ENCODE assay signal across 15 cellular contexts in the genomic region with DNA sequence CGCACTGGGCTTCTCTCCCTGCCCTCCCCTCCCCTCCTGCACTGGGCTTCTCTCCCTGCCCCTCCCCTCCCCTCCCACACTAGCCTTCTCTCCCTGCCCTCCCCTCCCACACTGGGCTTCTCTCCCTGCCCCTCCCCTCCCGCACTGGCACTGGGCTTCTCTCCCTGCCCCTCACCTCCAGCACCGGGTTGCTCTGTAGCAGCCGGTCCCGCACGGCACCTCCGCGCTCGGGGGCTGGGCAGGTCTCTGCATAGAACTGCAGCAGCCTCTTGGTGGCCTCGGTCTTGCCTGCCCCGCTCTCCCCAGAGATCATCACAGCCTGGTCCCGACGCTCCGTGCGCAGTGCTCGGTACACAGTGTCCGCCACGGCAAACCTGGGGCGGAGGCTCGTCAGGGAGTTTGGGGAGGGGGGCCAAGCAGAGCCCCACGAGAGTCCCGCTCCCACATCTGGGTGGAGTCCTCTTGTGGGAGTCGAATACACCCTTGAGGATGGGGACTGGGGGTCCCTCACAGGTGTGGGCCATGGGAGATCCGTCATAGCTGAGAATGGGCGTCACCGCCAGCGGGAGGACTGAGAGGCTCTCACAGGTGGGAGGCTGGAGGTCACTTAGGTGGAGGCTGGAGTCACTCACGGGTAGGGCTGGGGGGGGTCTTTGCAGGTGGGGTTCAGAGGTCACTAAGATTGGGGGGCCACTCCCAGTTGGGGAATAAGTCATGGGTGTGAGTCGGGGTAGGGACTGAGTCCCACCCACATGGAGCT. TPM values are rescaled to one million over a fixed set of nuclear protein-coding genes. Genes with fewer than 3 reads are reported as not detected.
DNase-seq lines count a peak whose midpoint lies in the region; ATAC-seq and TF ChIP-seq lines count a peak whose summit lies in the region.
"Had no signal": no experiment of that assay in that cellular context is flagged by ENCODE, and none has a peak within 500 bp of the region (broad histone marks: within the 10 kb centered on the region; RNA-seq: fewer than 3 reads in every experiment).

No MANE protein-coding gene starts in this region.

- no peak for TF ChIP-seq CTCF in endothelial cell (IDR thresholded peaks at IDR 0.05; ENCODE audit: unreplicated experiment)
- no peak for TF ChIP-seq CTCF in neural crest cell (conservative IDR thresholded peaks at IDR 0.05)
- no peak for TF ChIP-seq CTCF in type B pancreatic cell (conservative IDR thresholded peaks at IDR 0.05)

- H3K27me3 Mint-ChIP-seq in activated naive CD4-positive, alpha-beta T cell treated with anti-CD3 and anti-CD28 coated beads, Interleukin-2, amount 50 U/mL, for 24 hours, result no peaks in the 10 kb centered on the region
- H3K27me3 Mint-ChIP-seq in endothelial cell (ENCODE audit: unreplicated experiment) (peaks cover 28% of the 10 kb centered on the region), neural crest cell (ENCODE audit: low read depth) (no peaks in the 10 kb centered on the region), type B pancreatic cell (no peaks in the 10 kb centered on the region)

- no peak overlapping the region for H3K4me3 Mint-ChIP-seq in activated naive CD4-positive, alpha-beta T cell treated with anti-CD3 and anti-CD28 coated beads, Interleukin-2, amount 50 U/mL, for 24 hours
- H3K4me3 Mint-ChIP-seq in endothelial cell (ENCODE audit: unreplicated experiment) (peak overlapping the region; percentile 79), neural crest cell (peak overlapping the region; percentile 65), type B pancreatic cell (peak overlapping the region; percentile 59)

- peaks cover 7% of the 10 kb centered on the region for H3K36me3 Mint-ChIP-seq in activated naive CD4-positive, alpha-beta T cell treated with anti-CD3 and anti-CD28 coated beads, Interleukin-2, amount 50 U/mL, for 24 hours
- H3K36me3 Mint-ChIP-seq in endothelial cell (ENCODE audit: low read depth, unreplicated experiment) (peaks cover 23% of the 10 kb centered on the region), neural crest cell (ENCODE audit: low read depth) (no peaks in the 10 kb centered on the region), type B pancreatic cell (peaks cover 4% of the 10 kb centered on the region)

- DNase-seq in activated naive CD4-positive, alpha-beta T cell treated with anti-CD3 and anti-CD28 coated beads, Interleukin-2, amount 50 U/mL, for 16 hours, result no peak
- DNase-seq in endothelial cell (ENCODE audit: low spot score) (no peak), neural crest cell (ENCODE audit: low read depth, low spot score) (no peak), type B pancreatic cell (ENCODE audit: extremely low spot score, unreplicated experiment) (no peak), AG08396 (ENCODE audit: low spot score) (no peak), cerebellar nuclear complex (lab: John Stamatoyannopoulos, UW) (no peak)
- DNase-seq: activated effector memory CD4-positive, alpha-beta T cell treated with anti-CD3 and anti-CD28 coated beads, Interleukin-2, amount 50 U/mL, for 16 hours; effector CD4-positive, alpha-beta T cell; EL; KBM-7; NCI-H2227 treated with DMSO at 0.1 percent for 48 hours; SK-N-SH; stimulated activated naive CD8-positive, alpha-beta T cell treated with anti-CD3 and anti-CD28 coated beads, Interleukin-15, Interleukin-2, amounts not matched to agents 100 U/mL and 50 U/mL, for 24 hours had no signal

- no peaks in the 10 kb centered on the region for H3K9me3 Mint-ChIP-seq in activated naive CD4-positive, alpha-beta T cell treated with anti-CD3 and anti-CD28 coated beads, Interleukin-2, amount 50 U/mL, for 24 hours
- H3K9me3 Mint-ChIP-seq in endothelial cell (ENCODE audit: unreplicated experiment) (no peaks in the 10 kb centered on the region), neural crest cell (no peaks in the 10 kb centered on the region), type B pancreatic cell (no peaks in the 10 kb centered on the region)

- H3K4me1 Mint-ChIP-seq in activated naive CD4-positive, alpha-beta T cell treated with anti-CD3 and anti-CD28 coated beads, Interleukin-2, amount 50 U/mL, for 24 hours, result peaks cover 16% of the 10 kb centered on the region
- H3K4me1 Mint-ChIP-seq in endothelial cell (ENCODE audit: unreplicated experiment), result peaks cover 8% of the 10 kb centered on the region
- H3K4me1 Mint-ChIP-seq in neural crest cell, result peaks cover 7% of the 10 kb centered on the region
- H3K4me1 Mint-ChIP-seq in type B pancreatic cell (ENCODE audit: unreplicated experiment), result no peaks in the 10 kb centered on the region

- ATAC-seq in GM21447 (IDR thresholded peaks at IDR 0.05; ENCODE audit: unreplicated experiment), result no peak
- ATAC-seq: stimulated activated naive CD8-positive, alpha-beta T cell treated with anti-CD3 and anti-CD28 coated beads, Interleukin-15, Interleukin-2, amounts not matched to agents 100 U/mL and 50 U/mL, for 24 hours had no signal

- H3K27ac Mint-ChIP-seq in activated naive CD4-positive, alpha-beta T cell treated with anti-CD3 and anti-CD28 coated beads, Interleukin-2, amount 50 U/mL, for 24 hours, result peak overlapping the region; percentile 71
- H3K27ac Mint-ChIP-seq in endothelial cell (ENCODE audit: unreplicated experiment) (peak overlapping the region; percentile 64), neural crest cell (ENCODE audit: unreplicated experiment) (no peak overlapping the region), type B pancreatic cell (no peak overlapping the region)

RNA-seq across cellular contexts. Expression of a gene that starts 9.6 kb away (rescaled TPM):
- total RNA-seq in endothelial cell (ENCODE audit: unreplicated experiment) (117 TPM), neural crest cell (45.1 and 53.2 TPM in 2 replicates), type B pancreatic cell (ENCODE audit: low replicate concordance) (73.6 and 132 TPM in 2 replicates)

RNA-seq across cellular contexts. Expression of a gene that starts 26.8 kb away (rescaled TPM):
- total RNA-seq in endothelial cell (ENCODE audit: unreplicated experiment), result 119 TPM
- 57.5 and 58.5 TPM in 2 replicates for total RNA-seq in neural crest cell
- 49.5 and 53.6 TPM in 2 replicates for total RNA-seq in type B pancreatic cell (ENCODE audit: low replicate concordance)

RNA-seq across cellular contexts. Expression of a gene that starts 33.5 kb away (rescaled TPM):
- total RNA-seq in endothelial cell (ENCODE audit: unreplicated experiment) (40.9 TPM), neural crest cell (19.4 and 20.0 TPM in 2 replicates), type B pancreatic cell (ENCODE audit: low replicate concordance) (21.2 and 29.7 TPM in 2 replicates)

Comparison
In these comparisons a context has a peak if more than half of its experiments do, and no peak if none do; other contexts are left out.
1. H3K27ac Mint-ChIP-seq: peak in activated naive CD4-positive, alpha-beta T cell treated with anti-CD3 and anti-CD28 coated beads, Interleukin-2, amount 50 U/mL, for 24 hours (single experiment) and endothelial cell (single experiment); none in neural crest cell (single experiment) and type B pancreatic cell (single experiment).